ENCODE assay signal across 12 cellular contexts in genomic region chr19:13865243-13865577, GRCh38. TPM values are rescaled to one million over a fixed set of nuclear protein-coding genes. Genes with fewer than 3 reads are reported as not detected.
DNase-seq lines count a peak whose midpoint lies in the region; ATAC-seq and TF ChIP-seq lines count a peak whose summit lies in the region.
"Had no signal": no experiment of that assay in that cellular context is flagged by ENCODE, and none has a peak within 500 bp of the region (broad histone marks: within the 10 kb centered on the region; RNA-seq: fewer than 3 reads in every experiment).

No MANE protein-coding gene starts in this region.

- H3K14ac ChIP-seq in mesenchymal stem cell (ENCODE audit: low read length in 2 of 2): no peak overlapping the region

- H3K4me1 ChIP-seq in left ventricle myocardium inferior (peaks cover 43% of the 10 kb centered on the region), mesenchymal stem cell (ENCODE audit: control insufficient read depth, insufficient read depth, low read depth, low read length) (peaks cover 29% of the 10 kb centered on the region), uterus (peaks cover 0 to 12% of the 10 kb centered on the region in 2 donors)

- TF ChIP-seq CTCF in left ventricle myocardium inferior (IDR thresholded peaks at IDR 0.05; ENCODE audit: borderline replicate concordance): no peak
- no peak for TF ChIP-seq CTCF in brain microvascular endothelial cell (IDR thresholded peaks at IDR 0.05; ENCODE audit: low read depth, low read length, missing control alignments)
- no peak for TF ChIP-seq CTCF in uterus (IDR thresholded peaks at IDR 0.05)

- H3K4me3 ChIP-seq in left ventricle myocardium inferior (peak overlapping the region; percentile 85), brain microvascular endothelial cell (ENCODE audit: low read depth, low read length) (peak overlapping the region; percentile 55), mesenchymal stem cell (ENCODE audit: insufficient read depth in 1 of 2, low read depth in 1 of 2, low read length in 2 of 2) (peak overlapping the region; percentile 51 to 65), uterus (peak overlapping the region; percentile 37 to 64)

- in situ Hi-C loops in brain microvascular endothelial cell (cut with HindIII; ENCODE audit: low pct_ligation_motif_present, low sequenced_read_pairs): no loop called here

- H3K9ac ChIP-seq in mesenchymal stem cell (ENCODE audit: low read length): no peak overlapping the region

- H3K27me3 ChIP-seq in left ventricle myocardium inferior (ENCODE audit: low read depth): no peaks in the 10 kb centered on the region
- H3K27me3 ChIP-seq in brain microvascular endothelial cell (replicated peaks): no peaks in the 10 kb centered on the region
- no peaks in the 10 kb centered on the region for H3K27me3 ChIP-seq in mesenchymal stem cell (ENCODE audit: control insufficient read depth in 1 of 2, insufficient read depth in 1 of 2, low read length in 2 of 2)
- H3K27me3 ChIP-seq in uterus: no peaks in the 10 kb centered on the region

- no peak overlapping the region for H4K91ac ChIP-seq in mesenchymal stem cell (ENCODE audit: low read length)

- H3K4me2 ChIP-seq in mesenchymal stem cell (ENCODE audit: low read length, poor library complexity, severe bottlenecking): peak overlapping the region; percentile 91

- ATAC-seq in left cardiac atrium (no peak), HG02642 (IDR thresholded peaks at IDR 0.05; ENCODE audit: poor library complexity, unreplicated experiment) (no peak), GM21723 (IDR thresholded peaks at IDR 0.05; ENCODE audit: unreplicated experiment) (no peak)

- H3K27ac ChIP-seq in left ventricle myocardium inferior (replicated peaks): peak overlapping the region; percentile 58
- H3K27ac ChIP-seq in brain microvascular endothelial cell: no peak overlapping the region
- no peak overlapping the region for H3K27ac ChIP-seq in mesenchymal stem cell (ENCODE audit: low read length, poor library complexity, severe bottlenecking)
- peak overlapping the region; percentile 60 to 73 for H3K27ac ChIP-seq in uterus

- no peak for DNase-seq in left ventricle myocardium inferior
- no peak for DNase-seq in left cardiac atrium
- DNase-seq in brain microvascular endothelial cell: no peak
- no peak for DNase-seq in mesenchymal stem cell
- no peak for DNase-seq in uterus
- no peak for DNase-seq in NCI-H446 treated with DMSO at 0.1 percent for 48 hours (lab: John Stamatoyannopoulos, UW)
- DNase-seq: Kasumi-1; stimulated activated CD4-positive, alpha-beta T cell treated with anti-CD3 and anti-CD28 coated beads, Interleukin-4, amount 100 ng/mL, for 4 hours had no signal

- H3K18ac ChIP-seq in mesenchymal stem cell (ENCODE audit: low read depth in 1 of 2, low read length in 2 of 2): no peak overlapping the region

- TF ChIP-seq POLR2A in uterus (IDR thresholded peaks at IDR 0.05): no peak

- H2BK5ac ChIP-seq in mesenchymal stem cell (ENCODE audit: low read depth, low read length, poor library complexity, severe bottlenecking): no peak overlapping the region

- H4K8ac ChIP-seq in mesenchymal stem cell (ENCODE audit: low read length): no peak overlapping the region

- H3K36me3 ChIP-seq in left ventricle myocardium inferior (no peaks in the 10 kb centered on the region), brain microvascular endothelial cell (replicated peaks) (no peaks in the 10 kb centered on the region), mesenchymal stem cell (ENCODE audit: control insufficient read depth in 1 of 2, insufficient read depth in 2 of 2, low read depth in 1 of 2, low read length in 2 of 2) (no peaks in the 10 kb centered on the region), uterus (no peaks in the 10 kb centered on the region)

- WGBS in mesenchymal stem cell: 0% methylated on average over 10 of the region's 52 CpGs

- H2AFZ ChIP-seq in mesenchymal stem cell (ENCODE audit: low read depth, low read length): no peak overlapping the region

- peak overlapping the region; percentile 42 for H2BK120ac ChIP-seq in mesenchymal stem cell (ENCODE audit: low read depth, low read length)

- H3K4ac ChIP-seq in mesenchymal stem cell (ENCODE audit: low read depth in 1 of 2, low read length in 2 of 2): no peak overlapping the region

- H2AK5ac ChIP-seq in mesenchymal stem cell (ENCODE audit: low read length, severe bottlenecking): no peak overlapping the region

- H2BK12ac ChIP-seq in mesenchymal stem cell (ENCODE audit: low read length in 2 of 2): no peak overlapping the region

- peaks cover 5% of the 10 kb centered on the region for H3K79me1 ChIP-seq in mesenchymal stem cell (replicated peaks; ENCODE audit: low read length, poor library complexity, severe bottlenecking)

- H2BK15ac ChIP-seq in mesenchymal stem cell (ENCODE audit: low read depth, poor library complexity, severe bottlenecking): no peak overlapping the region

- H3K9me3 ChIP-seq in left ventricle myocardium inferior (replicated peaks) (no peaks in the 10 kb centered on the region), mesenchymal stem cell (ENCODE audit: control insufficient read depth, low read length) (no peaks in the 10 kb centered on the region), uterus (no peaks in the 10 kb centered on the region)

- H3K23ac ChIP-seq in mesenchymal stem cell (ENCODE audit: low read length in 2 of 2): no peak overlapping the region

- intact Hi-C loops in left ventricle myocardium inferior (cut with micrococcal nuclease) (loop anchor here (10.0 kb wide), 1 partner anchor 80 kb away; no protein-coding TSS in a partner anchor), left cardiac atrium (cut with DNase I) (loop anchor here (10.0 kb wide), 2 partner anchors 270 to 590 kb away; no protein-coding TSS in a partner anchor), uterus (cut with DNase I; ENCODE audit: low total_unique reads) (loop anchor here (10.0 kb wide), 1 partner anchor 270 kb away; no protein-coding TSS in a partner anchor)

RNA-seq across cellular contexts. Expression of gene NANOS3, which starts 11.7 kb away (rescaled TPM):
- total RNA-seq in left ventricle myocardium inferior (1.3 TPM), left cardiac atrium (1 to 10 TPM; 1.0 to 1.2 TPM), uterus (1 to 10 TPM in 1 of 4 donors, not detected in 3; 1.2 TPM)
- 1.4 TPM for polyA plus RNA-seq in mesenchymal stem cell (2013, experiment 1 of 2)
- 3.1 TPM for polyA plus RNA-seq in mesenchymal stem cell (2013, experiment 2 of 2)
- total RNA-seq: dermis microvascular lymphatic vessel endothelial cell had no signal
- polyA plus RNA-seq: CD14-positive monocyte had no signal

RNA-seq across cellular contexts. Expression of gene BRME1, which starts 40.7 kb away (rescaled TPM):
- total RNA-seq in left ventricle myocardium inferior: 0.82 TPM
- total RNA-seq in left cardiac atrium: 1 to 10 TPM in 1 of 2 donors, under 1 TPM in 1; 0.62 to 1.1 TPM
- polyA plus RNA-seq in mesenchymal stem cell (2013, experiment 1 of 2): 0.22 TPM
- 0.22 TPM for polyA plus RNA-seq in mesenchymal stem cell (2013, experiment 2 of 2)
- 1 to 10 TPM in 3 of 4 donors, not detected in 1; 4.8 to 7.7 (median 5.8) TPM for total RNA-seq in uterus

RNA-seq across cellular contexts. Expression of gene CC2D1A, which starts 40.8 kb away (rescaled TPM):
- 20.1 TPM for total RNA-seq in left ventricle myocardium inferior
- total RNA-seq in left cardiac atrium: 10 to 100 TPM; 19.4 to 20.5 TPM
- 15.2 TPM for polyA plus RNA-seq in mesenchymal stem cell (2013, experiment 1 of 2)
- 15.0 TPM for polyA plus RNA-seq in mesenchymal stem cell (2013, experiment 2 of 2)
- 10 to 100 TPM in 2 of 4 donors, 1 to 10 TPM in 2; 3.2 to 44.4 (median 13.2) TPM for total RNA-seq in uterus

Comparison
In these comparisons a context has a peak if more than half of its experiments do, and no peak if none do; other contexts are left out.
1. H3K27ac ChIP-seq: peak in left ventricle myocardium inferior (single experiment) and uterus (2 of 2); none in brain microvascular endothelial cell (single experiment) and mesenchymal stem cell (single experiment).
2. Peak in every context shown above with its lines, with median percentiles within 50 percentile points of each other: H3K4me3 ChIP-seq.